2 cellular contexts compared by ENCODE assay signal in the genomic region with DNA sequence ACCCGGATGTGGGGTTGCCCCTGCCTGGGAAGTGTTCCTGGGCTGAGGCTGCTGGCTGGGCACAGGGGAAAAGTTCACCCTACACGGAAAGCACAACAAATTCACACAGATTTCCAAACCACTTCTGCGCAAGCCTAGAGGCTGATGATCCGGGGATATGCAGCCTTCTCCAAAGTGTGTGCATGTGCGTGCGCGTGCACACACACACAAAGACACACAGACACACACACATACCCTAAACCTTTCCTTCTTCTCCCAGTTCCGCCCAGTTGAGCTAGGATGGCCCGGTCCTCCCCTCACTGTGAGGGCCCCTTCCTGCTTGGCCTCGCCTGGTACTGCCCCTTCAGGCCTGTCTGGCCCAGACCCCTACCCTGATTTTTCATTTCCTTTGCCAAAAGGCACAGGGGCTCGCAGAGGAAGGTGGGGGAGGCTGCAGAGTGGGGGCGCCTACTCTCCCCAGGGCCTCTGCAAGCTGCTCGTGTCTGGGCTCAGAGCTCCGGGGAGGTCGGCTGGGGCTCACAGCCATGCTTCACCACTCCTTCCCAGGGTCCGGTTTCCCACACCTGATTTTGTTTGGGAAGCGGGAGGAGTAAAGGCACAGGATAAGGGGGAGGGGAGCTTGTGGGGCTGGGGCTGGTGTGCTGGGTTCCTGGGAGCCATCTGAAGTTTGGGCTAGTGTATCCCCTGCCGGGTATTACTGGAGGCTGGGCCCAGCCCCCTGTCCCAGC.
TF ChIP-seq lines count a peak whose summit lies in the region.

No MANE protein-coding gene starts in this region.

TF ChIP-seq in SK-N-SH, 30 proteins besides CTCF, POLR2A, EP300 and RAD21:
- TF ChIP-seq RCOR1 (IDR thresholded peaks at IDR 0.05; ENCODE audit: low read length), result no peak
- TF ChIP-seq SMC3 (IDR thresholded peaks at IDR 0.05; ENCODE audit: low read depth, low read length), result no peak
- TF ChIP-seq, protein P1, sequence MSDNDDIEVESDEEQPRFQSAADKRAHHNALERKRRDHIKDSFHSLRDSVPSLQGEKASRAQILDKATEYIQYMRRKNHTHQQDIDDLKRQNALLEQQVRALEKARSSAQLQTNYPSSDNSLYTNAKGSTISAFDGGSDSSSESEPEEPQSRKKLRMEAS (IDR thresholded peaks at IDR 0.05; ENCODE audit: low read depth), result no peak
- TF ChIP-seq TEAD4 (IDR thresholded peaks at IDR 0.05; ENCODE audit: borderline replicate concordance, insufficient read depth), result no peak
- TF ChIP-seq, protein P2, sequence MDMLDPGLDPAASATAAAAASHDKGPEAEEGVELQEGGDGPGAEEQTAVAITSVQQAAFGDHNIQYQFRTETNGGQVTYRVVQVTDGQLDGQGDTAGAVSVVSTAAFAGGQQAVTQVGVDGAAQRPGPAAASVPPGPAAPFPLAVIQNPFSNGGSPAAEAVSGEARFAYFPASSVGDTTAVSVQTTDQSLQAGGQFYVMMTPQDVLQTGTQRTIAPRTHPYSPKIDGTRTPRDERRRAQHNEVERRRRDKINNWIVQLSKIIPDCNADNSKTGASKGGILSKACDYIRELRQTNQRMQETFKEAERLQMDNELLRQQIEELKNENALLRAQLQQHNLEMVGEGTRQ (IDR thresholded peaks at IDR 0.05; ENCODE audit: borderline replicate concordance, low read depth, low read length), result no peak
- no peak for TF ChIP-seq EZH2phosphoT487 (IDR thresholded peaks at IDR 0.05; ENCODE audit: borderline replicate concordance, low read depth)

TF ChIP-seq in SK-N-SH treated with all-trans-retinoic acid at 6 μM for 48 hours, 23 proteins besides CTCF, POLR2A, EP300 and RAD21:
- TF ChIP-seq TOX (CRISPR knock-in tag; IDR thresholded peaks at IDR 0.05; ENCODE audit: borderline replicate concordance) (no peak), ZFP30 (CRISPR knock-in tag; IDR thresholded peaks at IDR 0.05) (no peak), RARB (CRISPR knock-in tag; IDR thresholded peaks at IDR 0.05) (no peak), OSR1 (CRISPR knock-in tag; IDR thresholded peaks at IDR 0.05) (no peak), SNAI2 (CRISPR knock-in tag; IDR thresholded peaks at IDR 0.05) (no peak), ESRRG (CRISPR knock-in tag; IDR thresholded peaks at IDR 0.05) (no peak)
